38 cellular contexts compared by ENCODE assay signal in genomic region chr17:74792586-74792985, GRCh38.
"Had no signal": no experiment of that assay in that cellular context is flagged by ENCODE, and none has a peak within 500 bp of the region (broad histone marks: within the 10 kb centered on the region; RNA-seq: fewer than 3 reads in every experiment).

No MANE protein-coding gene starts in this region.

- H3K27ac ChIP-seq: adrenal gland, ascending aorta, body of pancreas, brain microvascular endothelial cell, breast epithelium, cardiac muscle cell had no signal

- FAIRE-seq: astrocyte had no signal

- H3K9me3 ChIP-seq: adrenal gland, ascending aorta, body of pancreas, breast epithelium had no signal

- H3K27ac Mint-ChIP-seq: activated naive CD4-positive, alpha-beta T cell treated with anti-CD3 and anti-CD28 coated beads for 36 hours; activated naive CD4-positive, alpha-beta T cell treated with anti-CD3 and anti-CD28 coated beads, Interleukin-2, amount 10 ng/mL, durations not matched to agents 7 days and 5 days; activated naive CD4-positive, alpha-beta T cell treated with anti-CD3 and anti-CD28 coated beads, Interleukin-2, amount 50 U/mL, for 24 hours; activated naive CD4-positive, alpha-beta T cell treated with anti-CD3 and anti-CD28 coated beads, Interleukin-2, amount 50 U/mL, for 72 hours; activated naive CD8-positive, alpha-beta T cell; activated naive CD8-positive, alpha-beta T cell treated with anti-CD3 and anti-CD28 coated beads for 36 hours; activated T-cell treated with anti-CD3 and anti-CD28 coated beads, Interleukin-2, amount 50 U/mL, for 24 hours; activated T-cell treated with anti-CD3 and anti-CD28 coated beads, Interleukin-2, amount 50 U/mL, for 72 hours; activated T-helper 1 cell treated with anti-CD3 and anti-CD28 coated beads, Interleukin-12 subunit alpha, Interleukin-12 subunit beta, Interleukin-2, Interleukin-4 antibody, amounts not matched to agents 30 ng/mL and 10 ng/mL and 1 ng/mL, durations not matched to agents 14 hours and 24 hours and 36 hours; activated T-helper 17 cell treated with anti-CD3 and anti-CD28 coated beads, Interleukin-2, amount 50 U/mL, for 72 hours; activated T-helper 2 cell treated with anti-CD3 and anti-CD28 coated beads, Interferon-gamma antibody, Interleukin-2, Interleukin-4, amounts not matched to agents 10 μg/mL and 5 μg/mL and 100 μg/mL, durations not matched to agents 14 hours and 24 hours and 36 hours had no signal

- H3K27me3 ChIP-seq: adrenal gland, ascending aorta, body of pancreas, brain microvascular endothelial cell, breast epithelium, cardiac muscle cell had no signal

- H3K27me3 Mint-ChIP-seq: activated naive CD4-positive, alpha-beta T cell treated with anti-CD3 and anti-CD28 coated beads, Interleukin-2, amount 10 ng/mL, durations not matched to agents 7 days and 5 days; activated naive CD4-positive, alpha-beta T cell treated with anti-CD3 and anti-CD28 coated beads, Interleukin-2, amount 50 U/mL, for 24 hours; activated naive CD8-positive, alpha-beta T cell; activated naive CD8-positive, alpha-beta T cell treated with anti-CD3 and anti-CD28 coated beads for 36 hours; activated T-cell treated with anti-CD3 and anti-CD28 coated beads, Interleukin-2, amount 50 U/mL, for 24 hours; activated T-helper 17 cell treated with anti-CD3 and anti-CD28 coated beads, Interleukin-2, amount 50 U/mL, for 72 hours; brain; central memory CD8-positive, alpha-beta T cell had no signal

- H3K9me3 Mint-ChIP-seq: activated naive CD4-positive, alpha-beta T cell treated with anti-CD3 and anti-CD28 coated beads for 36 hours; activated naive CD4-positive, alpha-beta T cell treated with anti-CD3 and anti-CD28 coated beads, Interleukin-2, amount 10 ng/mL, durations not matched to agents 7 days and 5 days; activated naive CD4-positive, alpha-beta T cell treated with anti-CD3 and anti-CD28 coated beads, Interleukin-2, amount 50 U/mL, for 24 hours; activated naive CD4-positive, alpha-beta T cell treated with anti-CD3 and anti-CD28 coated beads, Interleukin-2, amount 50 U/mL, for 72 hours; activated naive CD8-positive, alpha-beta T cell treated with anti-CD3 and anti-CD28 coated beads for 36 hours; activated T-cell treated with anti-CD3 and anti-CD28 coated beads, Interleukin-2, amount 50 U/mL, for 24 hours; activated T-cell treated with anti-CD3 and anti-CD28 coated beads, Interleukin-2, amount 50 U/mL, for 4 hours; activated T-cell treated with anti-CD3 and anti-CD28 coated beads, Interleukin-2, amount 50 U/mL, for 72 hours; activated T-helper 1 cell treated with anti-CD3 and anti-CD28 coated beads, Interleukin-12 subunit alpha, Interleukin-12 subunit beta, Interleukin-2, Interleukin-4 antibody, amounts not matched to agents 30 ng/mL and 10 ng/mL and 1 ng/mL, durations not matched to agents 14 hours and 24 hours and 36 hours; activated T-helper 17 cell treated with anti-CD3 and anti-CD28 coated beads, Interleukin-2, amount 50 U/mL, for 72 hours; activated T-helper 2 cell treated with anti-CD3 and anti-CD28 coated beads, Interferon-gamma antibody, Interleukin-2, Interleukin-4, amounts not matched to agents 10 μg/mL and 5 μg/mL and 100 μg/mL, durations not matched to agents 14 hours and 24 hours and 36 hours; brain; central memory CD8-positive, alpha-beta T cell had no signal

- H3K36me3 ChIP-seq: breast epithelium, cardiac muscle cell had no signal

- ATAC-seq: activated naive CD4-positive, alpha-beta T cell treated with anti-CD3 and anti-CD28 coated beads, Interleukin-2, amount 50 U/mL, for 72 hours; activated T-cell treated with anti-CD3 and anti-CD28 coated beads, Interleukin-2, amount 50 U/mL, for 4 hours; activated T-cell treated with anti-CD3 and anti-CD28 coated beads, Interleukin-2, amount 50 U/mL, for 72 hours; activated T-helper 17 cell treated with anti-CD3 and anti-CD28 coated beads, Interleukin-2, amount 50 U/mL, for 72 hours; body of pancreas had no signal

- H3K4me3 Mint-ChIP-seq: activated naive CD4-positive, alpha-beta T cell treated with anti-CD3 and anti-CD28 coated beads for 36 hours; activated naive CD4-positive, alpha-beta T cell treated with anti-CD3 and anti-CD28 coated beads, Interleukin-2, amount 10 ng/mL, durations not matched to agents 7 days and 5 days; activated naive CD4-positive, alpha-beta T cell treated with anti-CD3 and anti-CD28 coated beads, Interleukin-2, amount 50 U/mL, for 24 hours; activated naive CD8-positive, alpha-beta T cell; activated naive CD8-positive, alpha-beta T cell treated with anti-CD3 and anti-CD28 coated beads for 36 hours; activated T-cell treated with anti-CD3 and anti-CD28 coated beads, Interleukin-2, amount 50 U/mL, for 24 hours; activated T-cell treated with anti-CD3 and anti-CD28 coated beads, Interleukin-2, amount 50 U/mL, for 4 hours; activated T-cell treated with anti-CD3 and anti-CD28 coated beads, Interleukin-2, amount 50 U/mL, for 72 hours; activated T-helper 1 cell treated with anti-CD3 and anti-CD28 coated beads, Interleukin-12 subunit alpha, Interleukin-12 subunit beta, Interleukin-2, Interleukin-4 antibody, amounts not matched to agents 30 ng/mL and 10 ng/mL and 1 ng/mL, durations not matched to agents 14 hours and 24 hours and 36 hours; activated T-helper 17 cell treated with anti-CD3 and anti-CD28 coated beads, Interleukin-2, amount 50 U/mL, for 72 hours; brain; central memory CD8-positive, alpha-beta T cell had no signal

- H3K4me1 ChIP-seq: adrenal gland, ascending aorta, body of pancreas, breast epithelium had no signal

- H3K4me3 ChIP-seq: adrenal gland, ascending aorta, body of pancreas, breast epithelium, cardiac muscle cell had no signal

- DNase-seq: activated effector memory CD4-positive, alpha-beta T cell treated with anti-CD3 and anti-CD28 coated beads, Interleukin-2, amount 50 U/mL, for 16 hours; activated effector memory CD4-positive, alpha-beta T cell treated with Interleukin-2 at 50 U/mL for 16 hours; activated gamma-delta T cell; activated gamma-delta T cell treated with Interleukin-2 at 50 U/mL for 16 hours; activated naive CD4-positive, alpha-beta T cell; activated naive CD4-positive, alpha-beta T cell treated with anti-CD3 and anti-CD28 coated beads for 36 hours; activated naive CD4-positive, alpha-beta T cell treated with anti-CD3 and anti-CD28 coated beads, Interleukin-2, amount 10 ng/mL, durations not matched to agents 7 days and 5 days; activated naive CD4-positive, alpha-beta T cell treated with anti-CD3 and anti-CD28 coated beads, Interleukin-2, amount 50 U/mL, for 16 hours; activated naive CD4-positive, alpha-beta T cell treated with Interleukin-2 at 50 U/mL for 16 hours; activated naive CD8-positive, alpha-beta T cell treated with anti-CD3 and anti-CD28 coated beads for 36 hours; activated T-cell treated with anti-CD3 and anti-CD28 coated beads for 4 hours; activated T-cell treated with anti-CD3 and anti-CD28 coated beads, Interleukin-2, amount 50 U/mL, for 1 hour; activated T-cell treated with anti-CD3 and anti-CD28 coated beads, Interleukin-2, amount 50 U/mL, for 24 hours; activated T-cell treated with anti-CD3 and anti-CD28 coated beads, Interleukin-2, amount 50 U/mL, for 4 hours; activated T-cell treated with anti-CD3 and anti-CD28 coated beads, Interleukin-2, amount 50 U/mL, for 48 hours; activated T-cell treated with anti-CD3 and anti-CD28 coated beads, Interleukin-2, amount 50 U/mL, for 72 hours; adrenal gland; amniotic stem cell; amygdala; anterior cingulate cortex; aorta; body of pancreas; brain microvascular endothelial cell; caudate nucleus; central memory CD4-positive, alpha-beta T cell; cerebellar nuclear complex had no signal
